21 cellular contexts compared by ENCODE assay signal in genomic region chr3:158522737-158523136, GRCh38. TPM values are rescaled to one million over a fixed set of nuclear protein-coding genes. Genes with fewer than 3 reads are reported as not detected.
A peak's percentile ranks its signal among the peaks of the same experiment; 100 is the strongest.
DNase-seq lines count a peak whose midpoint lies in the region; ATAC-seq and TF ChIP-seq lines count a peak whose summit lies in the region.
"Had no signal": no experiment of that assay in that cellular context is flagged by ENCODE, and none has a peak within 500 bp of the region (broad histone marks: within the 10 kb centered on the region; RNA-seq: fewer than 3 reads in every experiment).

No MANE protein-coding gene starts in this region.

- ATAC-seq in CD8-positive, alpha-beta T cell, result no peak
- no peak for ATAC-seq in activated naive CD8-positive, alpha-beta T cell treated with anti-CD3 and anti-CD28 coated beads, Interleukin-2, amount 50 U/mL, for 24 hours
- ATAC-seq: activated CD8-positive, alpha-beta memory T cell treated with anti-CD3 and anti-CD28 coated beads, Interleukin-2, amount 10 ng/mL, durations not matched to agents 7 days and 5 days; left colon had no signal

- H3K4me1 ChIP-seq in CD8-positive, alpha-beta T cell (ENCODE audit: insufficient read depth, low read length), result no peaks in the 10 kb centered on the region
- H3K4me1 ChIP-seq: thyroid gland had no signal

- no peaks in the 10 kb centered on the region for H3K36me3 Mint-ChIP-seq in CD8-positive, alpha-beta T cell
- H3K36me3 Mint-ChIP-seq in activated naive CD8-positive, alpha-beta T cell treated with anti-CD3 and anti-CD28 coated beads, Interleukin-2, amount 50 U/mL, for 24 hours (ENCODE audit: low read depth), result peaks cover 12% of the 10 kb centered on the region
- H3K36me3 Mint-ChIP-seq: activated CD8-positive, alpha-beta memory T cell treated with anti-CD3 and anti-CD28 coated beads, Interleukin-2, amount 10 ng/mL, durations not matched to agents 7 days and 5 days had no signal

- no peak overlapping the region for H3K27ac Mint-ChIP-seq in CD8-positive, alpha-beta T cell
- no peak overlapping the region for H3K27ac Mint-ChIP-seq in activated naive CD8-positive, alpha-beta T cell treated with anti-CD3 and anti-CD28 coated beads, Interleukin-2, amount 50 U/mL, for 24 hours
- H3K27ac Mint-ChIP-seq: activated CD8-positive, alpha-beta memory T cell treated with anti-CD3 and anti-CD28 coated beads, Interleukin-2, amount 10 ng/mL, durations not matched to agents 7 days and 5 days; activated naive CD8-positive, alpha-beta T cell treated with anti-CD3 and anti-CD28 coated beads for 36 hours; activated T-helper 1 cell treated with anti-CD3 and anti-CD28 coated beads, Interleukin-12 subunit alpha, Interleukin-12 subunit beta, Interleukin-2, Interleukin-4 antibody, amounts not matched to agents 30 ng/mL and 10 ng/mL and 1 ng/mL, durations not matched to agents 14 hours and 24 hours and 36 hours; nephron had no signal

- H3K27me3 Mint-ChIP-seq in CD8-positive, alpha-beta T cell (ENCODE audit: low read depth), result no peaks in the 10 kb centered on the region
- no peaks in the 10 kb centered on the region for H3K27me3 Mint-ChIP-seq in activated naive CD8-positive, alpha-beta T cell treated with anti-CD3 and anti-CD28 coated beads, Interleukin-2, amount 50 U/mL, for 24 hours
- H3K27me3 Mint-ChIP-seq: activated CD8-positive, alpha-beta memory T cell treated with anti-CD3 and anti-CD28 coated beads, Interleukin-2, amount 10 ng/mL, durations not matched to agents 7 days and 5 days; activated naive CD8-positive, alpha-beta T cell treated with anti-CD3 and anti-CD28 coated beads for 36 hours had no signal

- no peaks in the 10 kb centered on the region for H3K9me3 Mint-ChIP-seq in CD8-positive, alpha-beta T cell
- no peaks in the 10 kb centered on the region for H3K9me3 Mint-ChIP-seq in activated naive CD8-positive, alpha-beta T cell treated with anti-CD3 and anti-CD28 coated beads, Interleukin-2, amount 50 U/mL, for 24 hours
- H3K9me3 Mint-ChIP-seq: activated naive CD8-positive, alpha-beta T cell treated with anti-CD3 and anti-CD28 coated beads for 36 hours; activated T-helper 1 cell treated with anti-CD3 and anti-CD28 coated beads, Interleukin-12 subunit alpha, Interleukin-12 subunit beta, Interleukin-2, Interleukin-4 antibody, amounts not matched to agents 30 ng/mL and 10 ng/mL and 1 ng/mL, durations not matched to agents 14 hours and 24 hours and 36 hours had no signal

- CTCF ChIA-PET in CD8-positive, alpha-beta T cell (lab: Charles Lee), result no interaction called here

- POLR2A ChIA-PET in CD8-positive, alpha-beta T cell (lab: Charles Lee), result no interaction called here

- H3K4me3 ChIP-seq in cardiac fibroblast (replicated peaks in 1 of 2; ENCODE audit: low read depth in 2 of 2, low read length in 2 of 2), result no peak overlapping the region
- H3K4me3 ChIP-seq in CD8-positive, alpha-beta T cell (ENCODE audit: low read depth, low read length), result no peak overlapping the region
- H3K4me3 ChIP-seq: skin epidermis, thyroid gland had no signal

- H3K4me3 Mint-ChIP-seq in CD8-positive, alpha-beta T cell, result no peak overlapping the region
- H3K4me3 Mint-ChIP-seq in activated naive CD8-positive, alpha-beta T cell treated with anti-CD3 and anti-CD28 coated beads, Interleukin-2, amount 50 U/mL, for 24 hours, result no peak overlapping the region
- H3K4me3 Mint-ChIP-seq: activated CD8-positive, alpha-beta memory T cell treated with anti-CD3 and anti-CD28 coated beads, Interleukin-2, amount 10 ng/mL, durations not matched to agents 7 days and 5 days; activated naive CD8-positive, alpha-beta T cell treated with anti-CD3 and anti-CD28 coated beads for 36 hours; activated T-helper 1 cell treated with anti-CD3 and anti-CD28 coated beads, Interleukin-12 subunit alpha, Interleukin-12 subunit beta, Interleukin-2, Interleukin-4 antibody, amounts not matched to agents 30 ng/mL and 10 ng/mL and 1 ng/mL, durations not matched to agents 14 hours and 24 hours and 36 hours; nephron had no signal

- peak; percentile 55 for DNase-seq in EH (ENCODE audit: low read depth)
- DNase-seq in M059J (ENCODE audit: low read depth), result peak; percentile 67
- peak; percentile 55 to 83 for DNase-seq in cardiac fibroblast (ENCODE audit: low read depth in 2 of 2)
- DNase-seq in renal cortical epithelial cell (ENCODE audit: low read depth), result peak; percentile 50
- DNase-seq in pons (ENCODE audit: low spot score), result no peak
- no peak for DNase-seq in CD8-positive, alpha-beta T cell
- DNase-seq in activated naive CD8-positive, alpha-beta T cell treated with anti-CD3 and anti-CD28 coated beads, Interleukin-2, amount 50 U/mL, for 24 hours, result no peak
- DNase-seq: activated CD4-positive, alpha-beta T cell treated with anti-CD3 and anti-CD28 coated beads for 48 hours; activated CD8-positive, alpha-beta memory T cell treated with anti-CD3 and anti-CD28 coated beads, Interleukin-2, amount 10 ng/mL, durations not matched to agents 7 days and 5 days; activated naive CD8-positive, alpha-beta T cell treated with anti-CD3 and anti-CD28 coated beads for 36 hours; left colon; midbrain; NCI-H1436; NCI-H2171; SHP77 treated with DMSO at 0.1 percent for 48 hours; stimulated activated naive CD4-positive, alpha-beta T cell treated with Interleukin-2 at 50 U/mL for 16 hours; T-helper 1 cell; thyroid gland had no signal

- no peaks in the 10 kb centered on the region for H3K9me3 ChIP-seq in CD8-positive, alpha-beta T cell (ENCODE audit: low read length)
- H3K9me3 ChIP-seq: thyroid gland had no signal

- intact Hi-C loops in CD8-positive, alpha-beta T cell (cut with DNase I, micrococcal nuclease), result no loop called here

- H3K36me3 ChIP-seq in CD8-positive, alpha-beta T cell (ENCODE audit: insufficient read depth, low read length), result no peaks in the 10 kb centered on the region
- H3K36me3 ChIP-seq: thyroid gland had no signal

- no peaks in the 10 kb centered on the region for H3K27me3 ChIP-seq in CD8-positive, alpha-beta T cell (ENCODE audit: insufficient read depth, low read length)
- H3K27me3 ChIP-seq: thyroid gland had no signal

- H3K27ac ChIP-seq in CD8-positive, alpha-beta T cell (ENCODE audit: low read depth, low read length), result no peak overlapping the region
- H3K27ac ChIP-seq: skin epidermis, thyroid gland had no signal

- H3K4me1 Mint-ChIP-seq in CD8-positive, alpha-beta T cell (ENCODE audit: low read depth), result no peaks in the 10 kb centered on the region
- H3K4me1 Mint-ChIP-seq in activated naive CD8-positive, alpha-beta T cell treated with anti-CD3 and anti-CD28 coated beads, Interleukin-2, amount 50 U/mL, for 24 hours, result no peaks in the 10 kb centered on the region
- H3K4me1 Mint-ChIP-seq: activated CD8-positive, alpha-beta memory T cell treated with anti-CD3 and anti-CD28 coated beads, Interleukin-2, amount 10 ng/mL, durations not matched to agents 7 days and 5 days; activated naive CD8-positive, alpha-beta T cell treated with anti-CD3 and anti-CD28 coated beads for 36 hours; nephron had no signal

- no peak for TF ChIP-seq CTCF in cardiac fibroblast (IDR thresholded peaks at IDR 0.05; ENCODE audit: low read depth, low read length)
- no peak for TF ChIP-seq CTCF in CD8-positive, alpha-beta T cell (IDR thresholded peaks at IDR 0.05)

RNA-seq across cellular contexts. Expression of gene MLF1, which starts 48.3 kb away (rescaled TPM):
- total RNA-seq in M059J (2014; rRNA removed; shearing (Covaris generic)), result 30.7 and 38.6 TPM in 2 replicates
- 21.4 and 31.4 TPM in 2 replicates for total RNA-seq in renal cortical epithelial cell
- 1 to 10 TPM; 4.1 to 7.0 TPM for total RNA-seq in CD8-positive, alpha-beta T cell

Comparison
In these comparisons a context has a peak if more than half of its experiments do, and no peak if none do; other contexts are left out.
1. DNase-seq: peak in EH (single experiment), M059J (single experiment), cardiac fibroblast (2 of 2) and renal cortical epithelial cell (single experiment); none in pons (single experiment), CD8-positive, alpha-beta T cell (0 of 7) and activated naive CD8-positive, alpha-beta T cell treated with anti-CD3 and anti-CD28 coated beads, Interleukin-2, amount 50 U/mL, for 24 hours (single experiment).